In the genomic region with DNA sequence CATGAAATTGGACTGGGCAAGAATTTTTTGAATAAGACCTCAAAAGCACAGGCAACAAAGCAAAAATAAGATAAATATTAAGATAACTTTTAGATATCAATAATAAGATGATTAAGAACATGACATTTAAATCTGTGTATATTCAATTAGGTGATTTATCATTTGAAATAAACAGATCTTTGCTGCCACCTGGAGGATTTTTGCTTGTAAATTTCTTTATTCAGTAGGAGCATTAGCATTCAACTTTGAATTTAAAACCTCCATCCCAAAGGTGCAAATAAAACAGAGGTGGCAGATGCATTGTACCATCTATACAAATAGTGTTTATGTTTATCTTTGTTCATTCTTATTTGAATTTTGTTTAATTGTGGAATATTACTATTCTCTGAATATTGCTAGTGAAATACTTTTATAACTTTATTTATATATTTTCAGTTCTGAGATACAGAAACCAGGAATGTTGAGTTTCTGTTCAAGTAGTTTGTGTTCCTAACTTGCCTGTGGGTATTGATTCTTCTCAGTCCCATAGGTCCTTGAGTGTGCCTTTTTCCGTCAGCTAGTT, we compare ENCODE assay signal across 8 cellular contexts. TPM values are rescaled to one million over a fixed set of nuclear protein-coding genes. Genes with fewer than 3 reads are reported as not detected.
DNase-seq lines count a peak whose midpoint lies in the region; ATAC-seq and TF ChIP-seq lines count a peak whose summit lies in the region.
"Had no signal": no experiment of that assay in that cellular context is flagged by ENCODE, and none has a peak within 500 bp of the region (broad histone marks: within the 10 kb centered on the region; RNA-seq: fewer than 3 reads in every experiment).

No MANE protein-coding gene starts in this region.

- H3K27me3 Mint-ChIP-seq in HFFc6 (ENCODE audit: insufficient read depth): no peaks in the 10 kb centered on the region
- no peaks in the 10 kb centered on the region for H3K27me3 Mint-ChIP-seq in effector memory CD8-positive, alpha-beta T cell
- H3K27me3 Mint-ChIP-seq: T-cell had no signal

- no peaks in the 10 kb centered on the region for H3K9me2 ChIP-seq in PC-9 (ENCODE audit: insufficient read depth)
- H3K9me2 ChIP-seq in neural cell (ENCODE audit: insufficient read depth, low read length): no peaks in the 10 kb centered on the region

- H3K4me2 ChIP-seq in PC-9 (no peak overlapping the region), neural cell (ENCODE audit: low read length) (no peak overlapping the region)

- H3K4me1 ChIP-seq in PC-9 (replicated peaks; ENCODE audit: insufficient read depth): no peaks in the 10 kb centered on the region; the same call in 1 of the 2 replicates

- H3K9ac ChIP-seq in neural cell (ENCODE audit: low read length): no peak overlapping the region

- no peak for TF ChIP-seq EP300 in neural cell (conservative IDR thresholded peaks at IDR 0.05; ENCODE audit: poor library complexity, severe bottlenecking)

- H3K79me2 ChIP-seq in PC-9 (ENCODE audit: low read depth) (no peaks in the 10 kb centered on the region), neural cell (replicated peaks; ENCODE audit: insufficient read depth, low read length) (no peaks in the 10 kb centered on the region)

- no peak overlapping the region for H3K27ac ChIP-seq in PC-9
- no peak overlapping the region for H3K27ac ChIP-seq in neural cell (ENCODE audit: low read length)

- H3K9me3 ChIP-seq in PC-9 (ENCODE audit: insufficient read depth, low read depth) (no peaks in the 10 kb centered on the region), neural cell (ENCODE audit: low read length) (no peaks in the 10 kb centered on the region)

- TF ChIP-seq CTCF in HFFc6 (IDR thresholded peaks at IDR 0.05) (peak; percentile 79), PC-9 (conservative IDR thresholded peaks at IDR 0.05) (peak; percentile 71), neural cell (IDR thresholded peaks at IDR 0.05; ENCODE audit: poor library complexity, severe bottlenecking) (peak; percentile 68)

- H3K4me3 Mint-ChIP-seq in HFFc6: peak overlapping the region; percentile 7; the same call in 1 of the 2 replicates
- H3K4me3 Mint-ChIP-seq in effector memory CD8-positive, alpha-beta T cell: no peak overlapping the region
- H3K4me3 Mint-ChIP-seq: T-cell had no signal

- BruUV-seq in PC-9 (replicated peaks; lab: Mats Ljungman, UMichigan): no TSS peak

- H4K20me1 ChIP-seq in PC-9 (ENCODE audit: insufficient read depth) (no peaks in the 10 kb centered on the region), neural cell (ENCODE audit: insufficient read depth) (no peaks in the 10 kb centered on the region)

- peak; percentile 70 for TF ChIP-seq RAD21 in neural cell (conservative IDR thresholded peaks at IDR 0.05)

- H3K36me3 Mint-ChIP-seq in HFFc6 (ENCODE audit: low read depth): peaks cover 16% of the 10 kb centered on the region
- H3K36me3 Mint-ChIP-seq in effector memory CD8-positive, alpha-beta T cell (ENCODE audit: insufficient read depth): peaks cover 18% of the 10 kb centered on the region

- CTCF ChIA-PET in PC-9 (lab: Charles Lee): no interaction called here

- peak; percentile 37 for ATAC-seq in effector memory CD8-positive, alpha-beta T cell (replicated peaks)
- ATAC-seq in GM18517 (IDR thresholded peaks at IDR 0.05; ENCODE audit: unreplicated experiment) (no peak), GM18909 (IDR thresholded peaks at IDR 0.05; ENCODE audit: poor library complexity, unreplicated experiment) (no peak)
- ATAC-seq: T-cell had no signal

- intact Hi-C loops in PC-9 (cut with micrococcal nuclease; ENCODE audit: unreplicated experiment): loop anchor here (1.0 to 2.0 kb wide), 2 partner anchors 532 to 625 kb away; no protein-coding TSS in a partner anchor

- H3K4me3 ChIP-seq in PC-9 (no peak overlapping the region), neural cell (ENCODE audit: low read length) (no peak overlapping the region)

- H3K36me3 ChIP-seq in PC-9 (ENCODE audit: low read depth): peaks cover 3% of the 10 kb centered on the region; the same call in 1 of the 2 replicates
- peaks cover 8% of the 10 kb centered on the region for H3K36me3 ChIP-seq in neural cell (ENCODE audit: insufficient read depth, low read length)

- peaks cover 12% of the 10 kb centered on the region; the same call in 1 of the 2 replicates for H3K4me1 Mint-ChIP-seq in HFFc6 (ENCODE audit: low read depth)
- H3K4me1 Mint-ChIP-seq in effector memory CD8-positive, alpha-beta T cell (ENCODE audit: low read depth in 2 of 2): no peaks in the 10 kb centered on the region

- POLR2A ChIA-PET in PC-9 (lab: Charles Lee; ENCODE audit: unreplicated experiment): no interaction called here

- 0 out of 2 replicates have a peak overlapping the region, but pooled peaks have one; percentile 17 for H3K27ac Mint-ChIP-seq in HFFc6
- no peak overlapping the region for H3K27ac Mint-ChIP-seq in effector memory CD8-positive, alpha-beta T cell
- H3K27ac Mint-ChIP-seq: T-cell had no signal

- H3K27me3 ChIP-seq in PC-9 (ENCODE audit: insufficient read depth, low read depth): no peaks in the 10 kb centered on the region
- H3K27me3 ChIP-seq in neural cell (ENCODE audit: insufficient read depth, low read depth, low read length): no peaks in the 10 kb centered on the region

- H2AFZ ChIP-seq in PC-9: no peak overlapping the region
- no peak overlapping the region for H2AFZ ChIP-seq in neural cell (ENCODE audit: low read depth, low read length)

- H3K9me3 Mint-ChIP-seq in HFFc6: no peaks in the 10 kb centered on the region
- no peaks in the 10 kb centered on the region for H3K9me3 Mint-ChIP-seq in effector memory CD8-positive, alpha-beta T cell

- DNase-seq in DMS153 treated with DMSO at 0.1 percent for 48 hours (lab: John Stamatoyannopoulos, UW; ENCODE audit: unreplicated experiment) (peak; percentile 53), HFFc6 (peak; percentile 46), PC-9 (no peak)
- peak; percentile 15 to 24 (median 24) for DNase-seq in effector memory CD8-positive, alpha-beta T cell

- H3F3A ChIP-seq in PC-9 (ENCODE audit: insufficient read depth, low read depth) (no peaks in the 10 kb centered on the region), neural cell (ENCODE audit: insufficient read depth, low read length, poor library complexity, severe bottlenecking) (no peaks in the 10 kb centered on the region)

TF ChIP-seq in neural cell, 6 proteins besides CTCF, POLR2A, EP300 and RAD21:
- TF ChIP-seq, protein P1, sequence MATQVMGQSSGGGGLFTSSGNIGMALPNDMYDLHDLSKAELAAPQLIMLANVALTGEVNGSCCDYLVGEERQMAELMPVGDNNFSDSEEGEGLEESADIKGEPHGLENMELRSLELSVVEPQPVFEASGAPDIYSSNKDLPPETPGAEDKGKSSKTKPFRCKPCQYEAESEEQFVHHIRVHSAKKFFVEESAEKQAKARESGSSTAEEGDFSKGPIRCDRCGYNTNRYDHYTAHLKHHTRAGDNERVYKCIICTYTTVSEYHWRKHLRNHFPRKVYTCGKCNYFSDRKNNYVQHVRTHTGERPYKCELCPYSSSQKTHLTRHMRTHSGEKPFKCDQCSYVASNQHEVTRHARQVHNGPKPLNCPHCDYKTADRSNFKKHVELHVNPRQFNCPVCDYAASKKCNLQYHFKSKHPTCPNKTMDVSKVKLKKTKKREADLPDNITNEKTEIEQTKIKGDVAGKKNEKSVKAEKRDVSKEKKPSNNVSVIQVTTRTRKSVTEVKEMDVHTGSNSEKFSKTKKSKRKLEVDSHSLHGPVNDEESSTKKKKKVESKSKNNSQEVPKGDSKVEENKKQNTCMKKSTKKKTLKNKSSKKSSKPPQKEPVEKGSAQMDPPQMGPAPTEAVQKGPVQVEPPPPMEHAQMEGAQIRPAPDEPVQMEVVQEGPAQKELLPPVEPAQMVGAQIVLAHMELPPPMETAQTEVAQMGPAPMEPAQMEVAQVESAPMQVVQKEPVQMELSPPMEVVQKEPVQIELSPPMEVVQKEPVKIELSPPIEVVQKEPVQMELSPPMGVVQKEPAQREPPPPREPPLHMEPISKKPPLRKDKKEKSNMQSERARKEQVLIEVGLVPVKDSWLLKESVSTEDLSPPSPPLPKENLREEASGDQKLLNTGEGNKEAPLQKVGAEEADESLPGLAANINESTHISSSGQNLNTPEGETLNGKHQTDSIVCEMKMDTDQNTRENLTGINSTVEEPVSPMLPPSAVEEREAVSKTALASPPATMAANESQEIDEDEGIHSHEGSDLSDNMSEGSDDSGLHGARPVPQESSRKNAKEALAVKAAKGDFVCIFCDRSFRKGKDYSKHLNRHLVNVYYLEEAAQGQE (IDR thresholded peaks at IDR 0.05; ENCODE audit: borderline replicate concordance): no peak
- no peak for TF ChIP-seq POLR2AphosphoS5 (IDR thresholded peaks at IDR 0.05)
- TF ChIP-seq MXI1 (conservative IDR thresholded peaks at IDR 0.05; ENCODE audit: poor library complexity, severe bottlenecking): no peak
- TF ChIP-seq SMC3 (conservative IDR thresholded peaks at IDR 0.05; ENCODE audit: poor library complexity): peak; percentile 72

RNA-seq across cellular contexts. Expression of a gene that starts 20.9 kb away (rescaled TPM):
- total RNA-seq in HFFc6 (2021; fragmentation: NEBNext Ultra II Directional; extraction: Animal tissue kit (Norgen Biotek cat#: 25700)): 10 to 100 TPM; 43.1 to 56.0 (median 47.2) TPM
- total RNA-seq in PC-9 (2021): 23.7 and 24.3 TPM in 2 replicates
- 23.1 and 27.3 TPM in 2 replicates for polyA plus RNA-seq in neural cell
- polyA minus RNA-seq in neural cell: 63.8 and 91.9 TPM in 2 replicates

Comparison
In these comparisons a context has a peak if more than half of its experiments do, and no peak if none do; other contexts are left out.
1. DNase-seq: peak in DMS153 treated with DMSO at 0.1 percent for 48 hours (single experiment), HFFc6 (single experiment) and effector memory CD8-positive, alpha-beta T cell (3 of 3); none in PC-9 (0 of 2).
2. Peak in every context shown above with its lines, with median percentiles within 50 percentile points of each other: CTCF ChIP-seq.